8 cellular contexts compared by ENCODE assay signal in genomic region chr1:155128469-155128754, GRCh38. TPM values are rescaled to one million over a fixed set of nuclear protein-coding genes. Genes with fewer than 3 reads are reported as not detected.
DNase-seq lines count a peak whose midpoint lies in the region; ATAC-seq and TF ChIP-seq lines count a peak whose summit lies in the region.

No MANE protein-coding gene starts in this region.

- peaks cover 30% of the 10 kb centered on the region for H3K4me1 Mint-ChIP-seq in activated T-cell treated with anti-CD3 and anti-CD28 coated beads, Interleukin-2, amount 50 U/mL, for 72 hours (ENCODE audit: low read depth)

- H3K27ac ChIP-seq in mammary epithelial cell (ENCODE audit: insufficient read depth, low read depth, low read length) (peak overlapping the region; percentile 92), mesodermal cell (ENCODE audit: low read depth, low read length, severe bottlenecking) (no peak overlapping the region), tibial nerve (peak overlapping the region; percentile 84 to 99 (median 88))

- H3K27ac Mint-ChIP-seq in activated T-cell treated with anti-CD3 and anti-CD28 coated beads, Interleukin-2, amount 50 U/mL, for 72 hours = no peak overlapping the region

- no peak for TF ChIP-seq EP300 in tibial nerve (IDR thresholded peaks at IDR 0.05)

- no peak for TF ChIP-seq POLR2A in tibial nerve (IDR thresholded peaks at IDR 0.05)

- no peak for DNase-seq in activated T-cell treated with anti-CD3 and anti-CD28 coated beads, Interleukin-2, amount 50 U/mL, for 72 hours
- DNase-seq in activated T-cell treated with anti-CD3 and anti-CD28 coated beads, Interleukin-2, amount 50 U/mL, for 48 hours = no peak
- peak; percentile 39 for DNase-seq in mammary epithelial cell
- no peak for DNase-seq in tibial nerve (ENCODE audit: low spot score in 2 of 2)
- no peak for DNase-seq in NCI-H2029 treated with DMSO at 0.1 percent for 48 hours (lab: John Stamatoyannopoulos, UW)
- no peak for DNase-seq in stimulated activated CD4-positive, alpha-beta T cell treated with anti-CD3 and anti-CD28 coated beads, Interleukin-4, amount 100 ng/mL, for 24 hours
- no peak for DNase-seq in C1 segment of cervical spinal cord (lab: John Stamatoyannopoulos, UW)

- H3K4me3 ChIP-seq in mammary epithelial cell (replicated peaks in 1 of 3; ENCODE audit: insufficient read depth in 1 of 3, low read depth in 2 of 3, low read length in 3 of 3) (peak overlapping the region; percentile 62 to 89 (median 76)), mesodermal cell (ENCODE audit: extremely low read depth, insufficient read depth, low read length, poor library complexity, severe bottlenecking) (peak overlapping the region; percentile 58), tibial nerve (peak overlapping the region; percentile 62 to 74 (median 64))

- ATAC-seq in activated T-cell treated with anti-CD3 and anti-CD28 coated beads, Interleukin-2, amount 50 U/mL, for 72 hours (replicated peaks in 1 of 2) = no peak

- H3K27me3 ChIP-seq in mammary epithelial cell (ENCODE audit: insufficient read depth, low read length) (no peaks in the 10 kb centered on the region), tibial nerve (no peaks in the 10 kb centered on the region)

- intact Hi-C loops in mammary epithelial cell (cut with micrococcal nuclease) = loop anchor here (1.0 kb wide), 1 partner anchor 34 kb away; no protein-coding TSS in a partner anchor

- TF ChIP-seq CTCF in mammary epithelial cell (conservative IDR thresholded peaks at IDR 0.05 in 1 of 2, IDR thresholded peaks at IDR 0.05 in 1 of 2; ENCODE audit: extremely low read depth in 1 of 2, insufficient read depth in 1 of 2, low read depth in 1 of 2, low read length in 2 of 2) (no peak), tibial nerve (IDR thresholded peaks at IDR 0.05) (no peak)

- H3K9ac ChIP-seq in mammary epithelial cell (ENCODE audit: insufficient read depth, low read length) = peak overlapping the region; percentile 96

- H3K9me3 Mint-ChIP-seq in activated T-cell treated with anti-CD3 and anti-CD28 coated beads, Interleukin-2, amount 50 U/mL, for 72 hours = no peaks in the 10 kb centered on the region

- WGBS in mammary epithelial cell (ENCODE audit: low coverage, missing lambda C conversion rate) = 0% methylated on average over 1 of the region's 1 CpG
- WGBS in mesodermal cell (ENCODE audit: insufficient coverage in 2 of 2), 2 experiments = 0 to 20% methylated on average over 1 of the region's 1 CpG
- 25 to 33% methylated on average over 1 of the region's 1 CpG for WGBS in tibial nerve, 2 donors

- no peaks in the 10 kb centered on the region for H4K20me1 ChIP-seq in mammary epithelial cell (ENCODE audit: insufficient read depth, low read length)

- dilution Hi-C loops in mammary epithelial cell (cut with HindIII; ENCODE audit: low sequenced_read_pairs) = no loop called here

- H3K36me3 Mint-ChIP-seq in activated T-cell treated with anti-CD3 and anti-CD28 coated beads, Interleukin-2, amount 50 U/mL, for 72 hours (ENCODE audit: insufficient read depth in 2 of 2) = no peaks in the 10 kb centered on the region

- peaks cover 25% of the 10 kb centered on the region for H3K27me3 Mint-ChIP-seq in activated T-cell treated with anti-CD3 and anti-CD28 coated beads, Interleukin-2, amount 50 U/mL, for 72 hours (ENCODE audit: low read depth)

- H3K9me3 ChIP-seq in mammary epithelial cell (replicated peaks; ENCODE audit: insufficient read depth, low read length) = no peaks in the 10 kb centered on the region
- no peaks in the 10 kb centered on the region for H3K9me3 ChIP-seq in mesodermal cell (ENCODE audit: control insufficient read depth, low read length)
- no peaks in the 10 kb centered on the region for H3K9me3 ChIP-seq in tibial nerve

- peak overlapping the region; percentile 85 to 93 for H3K4me3 Mint-ChIP-seq in activated T-cell treated with anti-CD3 and anti-CD28 coated beads, Interleukin-2, amount 50 U/mL, for 72 hours

- H3K4me1 ChIP-seq in mammary epithelial cell (ENCODE audit: insufficient read depth, low read length) (peaks cover 65% of the 10 kb centered on the region), mesodermal cell (ENCODE audit: control insufficient read depth, insufficient read depth, low read length, poor library complexity, severe bottlenecking) (peaks cover 54% of the 10 kb centered on the region), tibial nerve (peaks cover 0 to 80% (median 22%) of the 10 kb centered on the region in 4 donors)

- H3K4me2 ChIP-seq in mammary epithelial cell (ENCODE audit: insufficient read depth, low read depth, low read length) = peak overlapping the region; percentile 100

- CTCF ChIA-PET in mammary epithelial cell (lab: Charles Lee; ENCODE audit: low non-redundant PET) = interaction anchor here (0.6 to 1.5 kb wide), 2 partner anchors 37 to 45 kb away, joined by 4 to 10 read pairs; partner anchors contain the start of gene KRTCAP2

- peaks cover 38% of the 10 kb centered on the region for H3K79me2 ChIP-seq in mammary epithelial cell (ENCODE audit: insufficient read depth, low read length)

- H3K36me3 ChIP-seq in mammary epithelial cell (ENCODE audit: insufficient read depth, low read length) (peaks cover 7% of the 10 kb centered on the region), mesodermal cell (ENCODE audit: control insufficient read depth, insufficient read depth, low read length) (peaks cover 27% of the 10 kb centered on the region), tibial nerve (peaks cover 0 to 25% (median 0%) of the 10 kb centered on the region in 3 donors)

- in situ Hi-C loops in mammary epithelial cell (cut with MboI; ENCODE audit: low sequenced_read_pairs in 2 of 2) = no loop called here

- BruUV-seq in mammary epithelial cell (replicated peaks; lab: Mats Ljungman, UMichigan) = no TSS peak

- H2AFZ ChIP-seq in mammary epithelial cell (ENCODE audit: low read depth, low read length) = no peak overlapping the region

RNA-seq across cellular contexts. Expression of gene EFNA1, which starts 0.7 kb away (rescaled TPM):
- 1 to 10 TPM in 1 of 2 donors, under 1 TPM in 1; 1.00 to 1.4 TPM for total RNA-seq in activated T-cell treated with anti-CD3 and anti-CD28 coated beads, Interleukin-2, amount 50 U/mL, for 72 hours
- total RNA-seq in mammary epithelial cell (10 to 100 TPM; 21.5 to 54.0 TPM), tibial nerve (10 to 100 TPM; 27.4 to 41.4 (median 34.0) TPM)
- 28.8 TPM for polyA plus RNA-seq in mammary epithelial cell
- polyA minus RNA-seq in mammary epithelial cell = 13.7 TPM
- 64.7 TPM for polyA plus RNA-seq in mesodermal cell (2013, experiment 1 of 2)
- polyA plus RNA-seq in mesodermal cell (2013, experiment 2 of 2) = 43.3 TPM

RNA-seq across cellular contexts. Expression of gene SLC50A1, which starts 7.2 kb away (rescaled TPM):
- 10 to 100 TPM; 65.0 to 66.3 TPM for total RNA-seq in activated T-cell treated with anti-CD3 and anti-CD28 coated beads, Interleukin-2, amount 50 U/mL, for 72 hours
- total RNA-seq in mammary epithelial cell (10 to 100 TPM; 31.3 to 40.2 TPM), tibial nerve (10 to 100 TPM in 3 of 4 donors, 1 to 10 TPM in 1; 5.7 to 33.9 (median 14.9) TPM)
- 54.8 TPM for polyA plus RNA-seq in mammary epithelial cell
- polyA minus RNA-seq in mammary epithelial cell = 47.1 TPM
- polyA plus RNA-seq in mesodermal cell (2013, experiment 1 of 2) = 49.2 TPM
- 40.0 TPM for polyA plus RNA-seq in mesodermal cell (2013, experiment 2 of 2)

RNA-seq across cellular contexts. Expression of gene DPM3, which starts 11.9 kb away (rescaled TPM):
- total RNA-seq in activated T-cell treated with anti-CD3 and anti-CD28 coated beads, Interleukin-2, amount 50 U/mL, for 72 hours = 10 to 100 TPM; 49.4 to 58.9 TPM
- total RNA-seq in mammary epithelial cell (10 to 100 TPM; 27.2 to 67.9 TPM), tibial nerve (100 to 1,000 TPM in 2 of 4 donors, 10 to 100 TPM in 2; 74.7 to 115 (median 95.6) TPM)
- 76.4 TPM for polyA plus RNA-seq in mammary epithelial cell
- polyA minus RNA-seq in mammary epithelial cell = 1.8 TPM
- 83.5 TPM for polyA plus RNA-seq in mesodermal cell (2013, experiment 1 of 2)
- 71.8 TPM for polyA plus RNA-seq in mesodermal cell (2013, experiment 2 of 2)

RNA-seq across cellular contexts. Expression of gene KRTCAP2, which starts 44.7 kb away (rescaled TPM):
- total RNA-seq in activated T-cell treated with anti-CD3 and anti-CD28 coated beads, Interleukin-2, amount 50 U/mL, for 72 hours = 100 to 1,000 TPM; 199 to 203 TPM
- total RNA-seq in mammary epithelial cell (100 to 1,000 TPM in 1 of 2 donors, 10 to 100 TPM in 1; 62.7 to 177 TPM), tibial nerve (100 to 1,000 TPM; 102 to 167 (median 146) TPM)
- polyA plus RNA-seq in mammary epithelial cell = 188 TPM
- 164 TPM for polyA minus RNA-seq in mammary epithelial cell
- polyA plus RNA-seq in mesodermal cell (2013, experiment 1 of 2) = 226 TPM
- 191 TPM for polyA plus RNA-seq in mesodermal cell (2013, experiment 2 of 2)

RNA-seq across cellular contexts. Expression of gene TRIM46, which starts 45.2 kb away (rescaled TPM):
- 1 to 10 TPM; 8.6 to 9.8 TPM for total RNA-seq in activated T-cell treated with anti-CD3 and anti-CD28 coated beads, Interleukin-2, amount 50 U/mL, for 72 hours
- total RNA-seq in mammary epithelial cell (1 to 10 TPM; 5.0 to 5.2 TPM), tibial nerve (10 to 100 TPM in 2 of 4 donors, 1 to 10 TPM in 2; 6.0 to 20.4 (median 12.7) TPM)
- 2.0 TPM for polyA plus RNA-seq in mammary epithelial cell
- 0.67 TPM for polyA minus RNA-seq in mammary epithelial cell
- 9.1 TPM for polyA plus RNA-seq in mesodermal cell (2013, experiment 1 of 2)
- 6.5 TPM for polyA plus RNA-seq in mesodermal cell (2013, experiment 2 of 2)

Comparison
In these comparisons a context has a peak if more than half of its experiments do, and no peak if none do; other contexts are left out.
1. RNA of gene EFNA1, which starts 0.7 kb away (total RNA-seq): 21.5 to 54.0 TPM in mammary epithelial cell and 27.4 to 41.4 TPM in tibial nerve; 1.00 to 1.4 TPM in activated T-cell treated with anti-CD3 and anti-CD28 coated beads, Interleukin-2, amount 50 U/mL, for 72 hours; every median in the first group is over 4 times any median in the second.
2. Peak in every context shown above with its lines, with median percentiles within 50 percentile points of each other: H3K4me3 ChIP-seq.